Comparison of ENCODE assay signal across 1 cellular context in genomic region chr16:88790312-88791150, GRCh38.
TF ChIP-seq lines count a peak whose summit lies in the region.

No MANE protein-coding gene starts in this region.

TF ChIP-seq in K562, 482 proteins besides CTCF, POLR2A, EP300 and RAD21 (continued from another document):
- TF ChIP-seq RBM34 (IDR thresholded peaks at IDR 0.05; ENCODE audit: borderline replicate concordance, insufficient read depth, low read length) (no peak), HLTF (IDR thresholded peaks at IDR 0.05) (no peak), MLLT1 (IDR thresholded peaks at IDR 0.05) (no peak), NFE2 (IDR thresholded peaks at IDR 0.05; ENCODE audit: low read depth) (no peak), SMAD4 (CRISPR knock-in tag; conservative IDR thresholded peaks at IDR 0.05) (no peak), TFAM (CRISPR knock-in tag; conservative IDR thresholded peaks at IDR 0.05) (no peak), HDGF (IDR thresholded peaks at IDR 0.05) (peak; percentile 71; the same call in 1 of the 2 replicates), CTBP1 (IDR thresholded peaks at IDR 0.05; ENCODE audit: borderline replicate concordance) (peak; percentile 27; the same call in 1 of the 2 replicates), ZKSCAN1 (IDR thresholded peaks at IDR 0.05; ENCODE audit: low read depth, low read length) (no peak), CHD4 (IDR thresholded peaks at IDR 0.05; ENCODE audit: insufficient read depth, insufficient replicate concordance, low read depth, low read length, poor library complexity, severe bottlenecking) (no peak), RBFOX2 (IDR thresholded peaks at IDR 0.05; ENCODE audit: low read depth, low read length) (peak; percentile 57), ZNF518B (CRISPR knock-in tag; IDR thresholded peaks at IDR 0.05) (no peak), SNIP1 (IDR thresholded peaks at IDR 0.05; ENCODE audit: low read depth) (no peak), ZNF311 (CRISPR knock-in tag; IDR thresholded peaks at IDR 0.05) (no peak), ETV1 (tag; conservative IDR thresholded peaks at IDR 0.05; ENCODE audit: low read depth) (0 out of 2 replicates have a peak, but pooled peaks have one; percentile 14), RB1 (IDR thresholded peaks at IDR 0.05; ENCODE audit: low read depth) (0 out of 2 replicates have a peak, but pooled peaks have one; percentile 23), DPF2 (IDR thresholded peaks at IDR 0.05) (peak; percentile 38), POLR2G (IDR thresholded peaks at IDR 0.05; ENCODE audit: low read depth, low read length) (peak; percentile 65), MAFK (IDR thresholded peaks at IDR 0.05; ENCODE audit: low read length) (no peak), TBL1XR1 (IDR thresholded peaks at IDR 0.05; ENCODE audit: low read length in 2 of 2) (no peak), POLR2H (tag; IDR thresholded peaks at IDR 0.05; ENCODE audit: low read depth) (no peak), TAF15 (IDR thresholded peaks at IDR 0.05; ENCODE audit: low read depth, low read length) (no peak), HIVEP1 (CRISPR knock-in tag; IDR thresholded peaks at IDR 0.05) (no peak), KLF16 (IDR thresholded peaks at IDR 0.05) (peak; percentile 23; the same call in 1 of the 2 replicates), USF1 (CRISPR knock-in tag; IDR thresholded peaks at IDR 0.05) (no peak), ARID1B (IDR thresholded peaks at IDR 0.05) (peak; percentile 42), MAZ (CRISPR knock-in tag; conservative IDR thresholded peaks at IDR 0.05 in 1 of 2, IDR thresholded peaks at IDR 0.05 in 1 of 2) (peak in 1 of 2 experiments; percentile 71; a peak in 3 of 4 replicates), ARNT (IDR thresholded peaks at IDR 0.05) (no peak), ARID3B (CRISPR knock-in tag; IDR thresholded peaks at IDR 0.05; ENCODE audit: borderline replicate concordance) (no peak), EGR1 (conservative IDR thresholded peaks at IDR 0.05) (peak; percentile 94), BRF1 (IDR thresholded peaks at IDR 0.05; ENCODE audit: borderline replicate concordance, extremely low read depth, insufficient read length) (no peak), ZNF445 (CRISPR knock-in tag; IDR thresholded peaks at IDR 0.05; ENCODE audit: low read depth) (no peak), MYNN (IDR thresholded peaks at IDR 0.05) (peak; percentile 74; the same call in 1 of the 2 replicates), MYNN (CRISPR knock-in tag; IDR thresholded peaks at IDR 0.05) (no peak), CAMTA2 (CRISPR knock-in tag; conservative IDR thresholded peaks at IDR 0.05) (no peak), GABPB1 (CRISPR knock-in tag; IDR thresholded peaks at IDR 0.05) (0 out of 2 replicates have a peak, but pooled peaks have one; percentile 16), RBBP5 (IDR thresholded peaks at IDR 0.05; ENCODE audit: borderline replicate concordance, insufficient read depth, low read length, poor library complexity, severe bottlenecking) (peak; percentile 28), JUND (IDR thresholded peaks at IDR 0.05; ENCODE audit: borderline replicate concordance, low read depth, low read length) (0 out of 2 replicates have a peak, but pooled peaks have one; percentile 9), JUND (tag; IDR thresholded peaks at IDR 0.05; ENCODE audit: borderline replicate concordance, low read depth, low read length) (no peak), RBM17 (IDR thresholded peaks at IDR 0.05; ENCODE audit: borderline replicate concordance, low read depth, low read length) (no peak), FOXP1 (CRISPR knock-in tag; IDR thresholded peaks at IDR 0.05) (no peak)
